ENCODE assay signal across 13 cellular contexts in the genomic region with DNA sequence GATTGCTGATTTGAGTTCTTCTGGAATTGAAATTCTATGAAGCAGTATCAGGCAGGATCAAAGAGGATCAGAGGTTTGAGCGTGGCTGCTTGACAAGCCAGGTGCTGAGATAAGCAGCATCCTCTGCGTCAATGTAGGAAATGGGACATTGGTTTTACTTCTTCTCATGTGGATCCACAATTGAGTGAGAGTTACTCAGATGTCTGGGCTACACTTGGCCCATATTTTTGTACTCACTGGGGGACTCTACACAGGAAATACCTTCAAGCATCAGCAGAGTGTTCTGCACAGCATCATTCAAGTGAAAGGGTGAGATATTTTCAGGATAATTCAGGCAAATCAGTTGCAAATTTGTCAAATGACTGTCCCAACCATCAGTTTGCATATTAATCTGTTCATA.
"Had no signal": no experiment of that assay in that cellular context is flagged by ENCODE, and none has a peak within 500 bp of the region (broad histone marks: within the 10 kb centered on the region; RNA-seq: fewer than 3 reads in every experiment).

No MANE protein-coding gene starts in this region.

- H3K9me3 ChIP-seq: colonic mucosa, heart right ventricle, spleen, testis had no signal

- DNase-seq: activated gamma-delta T cell; colonic mucosa; effector CD4-positive, alpha-beta T cell; heart right ventricle; mesenchymal stem cell; spleen; stimulated activated CD4-positive, alpha-beta T cell treated with anti-CD3 and anti-CD28 coated beads, Interleukin-1b, Interleukin-23, amount 100 ng/mL, for 48 hours; stimulated activated naive CD4-positive, alpha-beta T cell treated with Interleukin-2 at 50 U/mL for 16 hours; T1000; testis had no signal

- H3K36me3 ChIP-seq: colonic mucosa, heart right ventricle, spleen had no signal

- H3K27ac ChIP-seq: colonic mucosa, heart right ventricle, testis had no signal

- H3K9me3 Mint-ChIP-seq: neural crest cell had no signal

- H3K4me1 ChIP-seq: colonic mucosa, testis had no signal

- H3K4me3 ChIP-seq: colonic mucosa, heart right ventricle, spleen, testis had no signal

- ATAC-seq: left lobe of liver, sciatic nerve had no signal

- H3K4me3 Mint-ChIP-seq: neural crest cell had no signal
